ENCODE assay signal across 2 cellular contexts in genomic region chr9:130198501-130199179, GRCh38.
TF ChIP-seq lines count a peak whose summit lies in the region.

No MANE protein-coding gene starts in this region.

TF ChIP-seq in HepG2, 621 proteins besides CTCF, POLR2A, EP300 and RAD21:
- TF ChIP-seq ZNF83 (CRISPR knock-in tag; IDR thresholded peaks at IDR 0.05; ENCODE audit: borderline replicate concordance) (no peak), ZNF629 (CRISPR knock-in tag; conservative IDR thresholded peaks at IDR 0.05) (peak; percentile 82)

TF ChIP-seq in H1, 55 proteins besides CTCF, POLR2A, EP300 and RAD21:
- TF ChIP-seq ATF2 (IDR thresholded peaks at IDR 0.05; ENCODE audit: low read length) (no peak), KDM1A (IDR thresholded peaks at IDR 0.05; ENCODE audit: borderline replicate concordance, low read length) (peak; percentile 56; the same call in 1 of the 2 replicates)
